In the genomic region with DNA sequence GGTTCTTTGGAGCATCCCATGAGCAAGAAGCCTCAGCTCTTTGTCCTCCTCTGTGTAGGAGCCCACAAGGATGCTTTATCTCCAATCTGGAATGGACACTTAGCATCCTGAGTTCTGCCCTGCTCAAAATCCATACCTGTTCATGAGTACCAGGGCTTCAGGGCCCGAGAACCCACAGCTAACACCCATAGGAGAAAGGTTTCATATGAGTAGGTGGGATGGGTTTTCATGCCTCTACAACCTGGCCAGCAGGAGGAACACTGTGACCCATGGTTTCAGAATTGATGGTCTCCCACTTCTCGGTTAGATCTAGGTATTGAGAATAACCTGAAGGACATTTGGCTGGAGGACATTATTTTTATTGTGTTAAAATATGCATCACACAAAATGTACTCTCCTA, we compare ENCODE assay signal across 21 cellular contexts. TPM values are rescaled to one million over a fixed set of nuclear protein-coding genes. Genes with fewer than 3 reads are reported as not detected.
DNase-seq lines count a peak whose midpoint lies in the region; ATAC-seq, FAIRE-seq and TF ChIP-seq lines count a peak whose summit lies in the region.
"Had no signal": no experiment of that assay in that cellular context is flagged by ENCODE, and none has a peak within 500 bp of the region (broad histone marks: within the 10 kb centered on the region; RNA-seq: fewer than 3 reads in every experiment).

No MANE protein-coding gene starts in this region.

- CTCF ChIA-PET in H1 (lab: Charles Lee; ENCODE audit: partially characterized antibody) = interaction anchor here (0.6 to 1.2 kb wide), 5 partner anchors 15 to 661 kb away, joined by 3 to 4 read pairs (median 3); no protein-coding TSS in a partner anchor

- no peak overlapping the region for H3K4me3 Mint-ChIP-seq in stimulated activated memory B cell treated with anti-CD40 and anti-IgM and Interleukin-4, amounts not matched to agents 10 μg/mL and 1 μg/mL and 100 μg/mL, for 72 hours
- no peak overlapping the region for H3K4me3 Mint-ChIP-seq in activated T-cell treated with anti-CD3 and anti-CD28 coated beads, Interleukin-2, amount 50 U/mL, for 72 hours
- H3K4me3 Mint-ChIP-seq: CD4-positive, alpha-beta memory T cell; IgD-negative memory B cell; T-cell had no signal

- no peak for TF ChIP-seq RAD21 in H1 (IDR thresholded peaks at IDR 0.05 in 1 of 2, conservative IDR thresholded peaks at IDR 0.05 in 1 of 2; ENCODE audit: low read depth in 2 of 2, low read length in 2 of 2)

- H4K20me1 ChIP-seq in H1 (replicated peaks in 1 of 2; ENCODE audit: control insufficient read depth in 1 of 2, insufficient read depth in 2 of 2, low read length in 2 of 2) = no peaks in the 10 kb centered on the region

- no peak overlapping the region for H4K8ac ChIP-seq in H1 (ENCODE audit: extremely low read depth, insufficient read depth, low read length)

- no peak for TF ChIP-seq POLR2A in H1 (IDR thresholded peaks at IDR 0.05; ENCODE audit: control extremely low read depth in 1 of 2, low read depth in 2 of 2, low read length in 2 of 2)

- H2BK12ac ChIP-seq in H1 (ENCODE audit: low read depth, low read length) = no peak overlapping the region

- no peaks in the 10 kb centered on the region for H3K4me1 ChIP-seq in H1 (replicated peaks in 1 of 4; ENCODE audit: control insufficient read depth in 3 of 4, insufficient read depth in 4 of 4, low read length in 3 of 4)
- H3K4me1 ChIP-seq: Caco-2, Peyer's patch, SJCRH30 had no signal

- no peaks in the 10 kb centered on the region for H3K79me1 ChIP-seq in H1 (ENCODE audit: low read depth, low read length)

- H3K9ac ChIP-seq in H1 (replicated peaks in 1 of 4; ENCODE audit: extremely low read depth in 1 of 4, low read depth in 3 of 4, low read length in 3 of 4) = no peak overlapping the region

- H3K23me2 ChIP-seq in H1 (ENCODE audit: low read depth, low read length) = no peaks in the 10 kb centered on the region

- no peak overlapping the region for H3K56ac ChIP-seq in H1 (replicated peaks; ENCODE audit: insufficient read length, low read depth, low read length)

- H3K14ac ChIP-seq in H1 (ENCODE audit: insufficient read length) = no peak overlapping the region

- H3K18ac ChIP-seq in H1 (ENCODE audit: extremely low read depth, low read length) = no peak overlapping the region

- H2AK5ac ChIP-seq in H1 (ENCODE audit: low read depth, low read length) = no peak overlapping the region

- H3K4me2 ChIP-seq in H1 (ENCODE audit: insufficient read depth in 1 of 2, low read depth in 2 of 2, low read length in 2 of 2) = no peak overlapping the region

- no peak for DNase-seq in H1 (ENCODE audit: low read depth in 1 of 2, low spot score in 2 of 2)
- DNase-seq in activated T-cell treated with anti-CD3 and anti-CD28 coated beads, Interleukin-2, amount 50 U/mL, for 48 hours = no peak
- DNase-seq in activated T-cell treated with anti-CD3 and anti-CD28 coated beads, Interleukin-2, amount 50 U/mL, for 72 hours = no peak
- DNase-seq: Caco-2; CD4-positive, alpha-beta memory T cell; DMS 273 treated with DMSO at 0.1 percent for 48 hours; NCI-H1105 treated with DMSO at 0.1 percent for 48 hours; NCI-H2081; NCI-H2171; NCI-H345; NCI-H524; NCI-H82; Peyer's patch; SJCRH30 had no signal

- H2BK5ac ChIP-seq in H1 (ENCODE audit: low read depth, low read length) = no peak overlapping the region

- no peaks in the 10 kb centered on the region for H3K36me3 ChIP-seq in H1 (ENCODE audit: control insufficient read depth in 2 of 4, insufficient read depth in 4 of 4, low read length in 3 of 4)
- H3K36me3 ChIP-seq: Peyer's patch, SJCRH30 had no signal

- TF ChIP-seq EP300 in H1 (IDR thresholded peaks at IDR 0.05; ENCODE audit: borderline replicate concordance in 1 of 2, low read depth in 2 of 2, low read length in 2 of 2) = no peak

- peaks cover 16% of the 10 kb centered on the region for H3K4me1 Mint-ChIP-seq in stimulated activated memory B cell treated with anti-CD40 and anti-IgM and Interleukin-4, amounts not matched to agents 10 μg/mL and 1 μg/mL and 100 μg/mL, for 72 hours
- H3K4me1 Mint-ChIP-seq in activated T-cell treated with anti-CD3 and anti-CD28 coated beads, Interleukin-2, amount 50 U/mL, for 72 hours (ENCODE audit: low read depth) = peaks cover 6% of the 10 kb centered on the region

- no peak overlapping the region for H3K27ac ChIP-seq in H1 (ENCODE audit: low read depth, low read length)
- H3K27ac ChIP-seq: Peyer's patch, SJCRH30 had no signal

- H3K27me3 Mint-ChIP-seq in stimulated activated memory B cell treated with anti-CD40 and anti-IgM and Interleukin-4, amounts not matched to agents 10 μg/mL and 1 μg/mL and 100 μg/mL, for 72 hours = no peaks in the 10 kb centered on the region
- H3K27me3 Mint-ChIP-seq in activated T-cell treated with anti-CD3 and anti-CD28 coated beads, Interleukin-2, amount 50 U/mL, for 72 hours (ENCODE audit: low read depth) = no peaks in the 10 kb centered on the region
- H3K27me3 Mint-ChIP-seq: IgD-negative memory B cell, T-cell had no signal

- 0 out of 2 replicates have a peak overlapping the region, but pooled peaks have one; percentile 2 for H2AFZ ChIP-seq in H1 (ENCODE audit: low read length)

- H3K9me3 ChIP-seq in H1 (ENCODE audit: insufficient read depth in 2 of 2, low read depth in 1 of 2, low read length in 1 of 2) = no peaks in the 10 kb centered on the region
- H3K9me3 ChIP-seq: Caco-2, Peyer's patch, SJCRH30 had no signal

- H3K4me3 ChIP-seq in H1 (ENCODE audit: extremely low read depth in 1 of 4, insufficient read depth in 2 of 4, low read depth in 3 of 4, low read length in 4 of 4) = no peak overlapping the region
- H3K4me3 ChIP-seq: Peyer's patch, SJCRH30 had no signal

- H2BK15ac ChIP-seq in H1 (ENCODE audit: low read length) = no peak overlapping the region

- H2BK20ac ChIP-seq in H1 (ENCODE audit: low read length) = no peak overlapping the region

- H3K23ac ChIP-seq in H1 (ENCODE audit: insufficient read length) = no peak overlapping the region

- H3K27me3 ChIP-seq in H1 (replicated peaks in 1 of 4; ENCODE audit: control insufficient read depth in 3 of 4, extremely low read depth in 1 of 4, insufficient read depth in 3 of 4, low read length in 3 of 4) = no peaks in the 10 kb centered on the region
- H3K27me3 ChIP-seq: Peyer's patch, SJCRH30 had no signal

- no peak overlapping the region for H2BK120ac ChIP-seq in H1 (replicated peaks; ENCODE audit: low read depth, low read length)

- peaks cover 17% of the 10 kb centered on the region for H3K36me3 Mint-ChIP-seq in stimulated activated memory B cell treated with anti-CD40 and anti-IgM and Interleukin-4, amounts not matched to agents 10 μg/mL and 1 μg/mL and 100 μg/mL, for 72 hours
- H3K36me3 Mint-ChIP-seq in activated T-cell treated with anti-CD3 and anti-CD28 coated beads, Interleukin-2, amount 50 U/mL, for 72 hours (ENCODE audit: insufficient read depth in 2 of 2) = no peaks in the 10 kb centered on the region

- H4K5ac ChIP-seq in H1 (ENCODE audit: insufficient read length, low read depth, low read length) = no peak overlapping the region

- POLR2A ChIA-PET in H1 (lab: Charles Lee; ENCODE audit: partially characterized antibody) = no interaction called here

- H3K9me3 Mint-ChIP-seq in stimulated activated memory B cell treated with anti-CD40 and anti-IgM and Interleukin-4, amounts not matched to agents 10 μg/mL and 1 μg/mL and 100 μg/mL, for 72 hours = peaks cover 4% of the 10 kb centered on the region
- H3K9me3 Mint-ChIP-seq in activated T-cell treated with anti-CD3 and anti-CD28 coated beads, Interleukin-2, amount 50 U/mL, for 72 hours = no peaks in the 10 kb centered on the region
- H3K9me3 Mint-ChIP-seq: T-cell had no signal

- 88% methylated on average over 2 of the region's 2 CpGs; no CpG with 5 or more reads in 1 of the 2 experiments for WGBS in H1 (ENCODE audit: extremely low coverage in 1 of 2, insufficient coverage in 1 of 2, insufficient read length in 1 of 2, insufficient replicate concordance in 2 of 2, low coverage in 1 of 2, low lambda C conversion rate in 2 of 2, missing lambda C conversion rate in 1 of 2), 2 experiments

- H3K79me2 ChIP-seq in H1 (ENCODE audit: control insufficient read depth in 1 of 2, insufficient read depth in 2 of 2, low read length in 2 of 2) = no peaks in the 10 kb centered on the region

- peak; percentile 27 for ATAC-seq in GM18870 (IDR thresholded peaks at IDR 0.05; ENCODE audit: unreplicated experiment)
- ATAC-seq in HG02678 (IDR thresholded peaks at IDR 0.05; ENCODE audit: unreplicated experiment) = peak; percentile 55
- peak; percentile 53 for ATAC-seq in stimulated activated memory B cell treated with anti-CD40 and anti-IgM and Interleukin-4, amounts not matched to agents 10 μg/mL and 1 μg/mL and 100 μg/mL, for 72 hours
- ATAC-seq in activated T-cell treated with anti-CD3 and anti-CD28 coated beads, Interleukin-2, amount 50 U/mL, for 72 hours (replicated peaks in 1 of 2) = no peak
- no peak for ATAC-seq in HG02870 (IDR thresholded peaks at IDR 0.05; ENCODE audit: unreplicated experiment)
- ATAC-seq: T-cell had no signal

- H3K4ac ChIP-seq in H1 (replicated peaks; ENCODE audit: insufficient read length, low read depth, low read length) = no peak overlapping the region

- H4K91ac ChIP-seq in H1 (replicated peaks; ENCODE audit: insufficient read length, low read length) = no peak overlapping the region

- no peak for TF ChIP-seq CTCF in H1 (IDR thresholded peaks at IDR 0.05; ENCODE audit: control extremely low read depth in 1 of 3, insufficient read depth in 1 of 3, low read depth in 1 of 3, low read length in 3 of 3)

- no peak for FAIRE-seq in H1 (lab: Jason Lieb, UNC)
- FAIRE-seq: GM12891 had no signal

- H3K27ac Mint-ChIP-seq in stimulated activated memory B cell treated with anti-CD40 and anti-IgM and Interleukin-4, amounts not matched to agents 10 μg/mL and 1 μg/mL and 100 μg/mL, for 72 hours = no peak overlapping the region
- no peak overlapping the region for H3K27ac Mint-ChIP-seq in activated T-cell treated with anti-CD3 and anti-CD28 coated beads, Interleukin-2, amount 50 U/mL, for 72 hours
- H3K27ac Mint-ChIP-seq: T-cell had no signal

TF ChIP-seq in H1, 55 proteins besides CTCF, POLR2A, EP300 and RAD21 (continues in another document):
- TF ChIP-seq ASH2L (IDR thresholded peaks at IDR 0.05; ENCODE audit: low read length) (no peak), BCL11A (IDR thresholded peaks at IDR 0.05; ENCODE audit: low read depth in 2 of 2, low read length in 2 of 2) (no peak)

RNA-seq across cellular contexts. Expression of gene TBXAS1, which starts 57.8 kb away (rescaled TPM):
- total RNA-seq in H1 (2021; fragmentation: NEBNext Ultra II Directional; extraction: Animal tissue kit (Norgen Biotek cat#: 25700)) = 1.1 and 2.1 TPM in 2 replicates
- 0.75 and 0.86 TPM in 2 replicates for polyA plus RNA-seq in H1 (2011; rRNA removed)
- polyA plus RNA-seq in H1 (2011; cell fraction: cytosol; rRNA removed) = 1.0 TPM
- polyA plus RNA-seq in H1 (2011; cell fraction: nucleus; rRNA removed) = 2.9 TPM
- 0.57 to 1.3 TPM (median 1.3 TPM) in 4 replicates for polyA plus RNA-seq in H1 (2012, experiment 1 of 2)
- polyA plus RNA-seq in H1 (2012, experiment 2 of 2) = 0.63 TPM
- polyA plus RNA-seq in H1 (2013, experiment 1 of 2) = 1.8 TPM
- polyA plus RNA-seq in H1 (2013, experiment 2 of 2) = 2.7 TPM
- polyA minus RNA-seq in H1 (2011; rRNA and poly(A)+ RNA removed) = 0.76 and 1.1 TPM in 2 replicates
- polyA minus RNA-seq in H1 (2011; cell fraction: cytosol; rRNA and poly(A)+ RNA removed) = not detected
- 3.7 TPM for polyA minus RNA-seq in H1 (2011; cell fraction: nucleus; rRNA and poly(A)+ RNA removed)
- 1 to 10 TPM; 3.9 to 4.7 TPM for total RNA-seq in activated T-cell treated with anti-CD3 and anti-CD28 coated beads, Interleukin-2, amount 50 U/mL, for 72 hours

Comparison
In these comparisons a context has a peak if more than half of its experiments do, and no peak if none do; other contexts are left out.
1. ATAC-seq: peak in GM18870 (single experiment), HG02678 (single experiment) and stimulated activated memory B cell treated with anti-CD40 and anti-IgM and Interleukin-4, amounts not matched to agents 10 μg/mL and 1 μg/mL and 100 μg/mL, for 72 hours (single experiment); none in activated T-cell treated with anti-CD3 and anti-CD28 coated beads, Interleukin-2, amount 50 U/mL, for 72 hours (0 of 2) and HG02870 (single experiment).